24 cellular contexts compared by ENCODE assay signal in the genomic region with DNA sequence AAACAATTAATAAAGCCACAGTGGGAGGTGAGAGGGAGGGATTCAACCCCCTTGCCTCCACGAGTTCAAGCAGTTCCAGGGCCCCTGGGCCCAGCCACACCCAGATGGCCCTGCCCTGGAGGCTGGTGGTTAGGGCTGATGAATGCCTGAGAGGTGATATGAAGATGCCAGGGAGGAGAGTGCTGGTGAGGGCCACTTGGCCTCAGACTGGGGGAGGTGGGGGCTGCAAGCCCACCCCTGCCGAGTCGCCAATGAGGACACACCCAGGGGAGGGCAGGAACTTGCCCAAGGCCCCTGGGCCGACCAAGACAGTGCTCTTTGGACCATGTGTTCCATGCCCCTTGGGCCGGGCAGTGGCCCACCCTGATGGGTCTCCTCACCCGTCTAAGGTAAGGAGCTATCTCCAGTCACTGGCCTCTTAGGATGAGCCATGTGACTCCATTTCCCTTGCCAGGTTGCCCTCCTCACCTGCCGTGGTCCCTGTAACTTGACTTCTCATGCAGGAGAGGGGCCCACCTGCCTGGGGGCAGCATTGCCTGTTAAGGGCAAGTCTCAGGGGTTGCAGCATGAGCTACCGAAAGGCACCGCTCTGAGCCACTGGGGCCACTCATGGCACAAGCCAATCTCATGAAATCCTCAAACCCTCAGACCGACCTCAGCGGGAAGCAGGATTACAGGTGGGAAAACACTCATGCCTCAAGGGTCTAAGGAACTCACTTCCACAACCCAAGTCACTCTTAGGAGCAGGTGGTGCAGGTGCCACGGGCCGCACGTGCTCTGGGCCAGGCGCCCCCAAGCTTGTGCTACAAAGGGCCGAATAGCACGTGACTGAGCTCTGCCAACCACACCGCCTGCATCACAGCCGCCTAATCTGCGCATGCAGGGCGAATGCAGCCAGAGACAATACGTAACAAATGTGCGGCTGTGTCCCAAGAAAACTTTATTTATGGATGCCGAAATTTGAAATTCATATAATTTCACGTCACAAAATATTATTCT.
A peak's percentile ranks its signal among the peaks of the same experiment; 100 is the strongest.
DNase-seq lines count a peak whose midpoint lies in the region; ATAC-seq, FAIRE-seq and TF ChIP-seq lines count a peak whose summit lies in the region.
"Had no signal": no experiment of that assay in that cellular context is flagged by ENCODE, and none has a peak within 500 bp of the region (broad histone marks: within the 10 kb centered on the region; RNA-seq: fewer than 3 reads in every experiment).

No MANE protein-coding gene starts in this region.

- H3K9ac ChIP-seq in kidney (ENCODE audit: low read length in 2 of 2): no peak overlapping the region
- H3K9ac ChIP-seq: KMS-11 had no signal

- no peaks in the 10 kb centered on the region for H3K9me3 ChIP-seq in kidney (ENCODE audit: control insufficient read depth in 1 of 2, low read length in 2 of 2)
- H3K9me3 ChIP-seq: breast epithelium, Caco-2, gastroesophageal sphincter, MG63, upper lobe of left lung had no signal

- H3K36me3 ChIP-seq in kidney (ENCODE audit: control insufficient read depth in 1 of 2, insufficient read depth in 2 of 2, low read length in 2 of 2): no peaks in the 10 kb centered on the region
- H3K36me3 ChIP-seq: breast epithelium, gastroesophageal sphincter, MG63, upper lobe of left lung had no signal

- no peak overlapping the region for H3K4me3 ChIP-seq in kidney (ENCODE audit: low read length in 2 of 2)
- H3K4me3 ChIP-seq: breast epithelium, gastroesophageal sphincter, hepatocyte, lung, MG63, upper lobe of left lung had no signal

- H3K4me1 ChIP-seq in kidney (ENCODE audit: control insufficient read depth in 1 of 2, insufficient read depth in 1 of 2, low read depth in 1 of 2, low read length in 2 of 2): no peaks in the 10 kb centered on the region
- H3K4me1 ChIP-seq: breast epithelium, Caco-2, gastroesophageal sphincter, upper lobe of left lung had no signal

- ATAC-seq in HG02973 (IDR thresholded peaks at IDR 0.05; ENCODE audit: unreplicated experiment): no peak
- ATAC-seq: gastroesophageal sphincter; stimulated activated effector memory CD8-positive, alpha-beta T cell treated with anti-CD3 and anti-CD28 coated beads, Interleukin-12 subunit alpha, Interleukin-12 subunit beta, amount 100 ng/mL, for 72 hours had no signal

- FAIRE-seq in kidney (lab: Jason Lieb, UNC): no peak

- intact Hi-C loops in kidney (cut with DNase I): no loop called here

- DNase-seq in 8988T: peak; percentile 4
- peak; percentile 77 for DNase-seq in DMS79 (lab: John Stamatoyannopoulos, UW)
- peak; percentile 53 for DNase-seq in NCI-H2196 treated with DMSO at 0.1 percent for 48 hours (lab: John Stamatoyannopoulos, UW; ENCODE audit: unreplicated experiment)
- DNase-seq in kidney: peak; percentile 59
- DNase-seq in DMS 273 treated with DMSO at 0.1 percent for 48 hours (lab: John Stamatoyannopoulos, UW): no peak
- no peak for DNase-seq in amygdala (lab: John Stamatoyannopoulos, UW)
- DNase-seq: activated CD4-positive, alpha-beta T cell treated with anti-CD3 and anti-CD28 coated beads for 48 hours; anterior cingulate cortex; C1 segment of cervical spinal cord; Caco-2; effector CD4-positive, alpha-beta T cell; GOT3; MG63; NCI-H446; SIG-M5 had no signal

- no peak for TF ChIP-seq CTCF in kidney (IDR thresholded peaks at IDR 0.05; ENCODE audit: borderline replicate concordance, extremely low read depth, insufficient read depth)

- H3K27ac ChIP-seq in kidney (ENCODE audit: low read depth in 2 of 2, low read length in 2 of 2): no peak overlapping the region
- H3K27ac ChIP-seq: breast epithelium, gastroesophageal sphincter, hepatocyte, KMS-11, upper lobe of left lung, VCaP had no signal

Comparison
In these comparisons a context has a peak if more than half of its experiments do, and no peak if none do; other contexts are left out.
1. DNase-seq: peak in 8988T (single experiment), DMS79 (single experiment), NCI-H2196 treated with DMSO at 0.1 percent for 48 hours (single experiment) and kidney (single experiment); none in DMS 273 treated with DMSO at 0.1 percent for 48 hours (single experiment) and amygdala (0 of 56).